In the genomic region with DNA sequence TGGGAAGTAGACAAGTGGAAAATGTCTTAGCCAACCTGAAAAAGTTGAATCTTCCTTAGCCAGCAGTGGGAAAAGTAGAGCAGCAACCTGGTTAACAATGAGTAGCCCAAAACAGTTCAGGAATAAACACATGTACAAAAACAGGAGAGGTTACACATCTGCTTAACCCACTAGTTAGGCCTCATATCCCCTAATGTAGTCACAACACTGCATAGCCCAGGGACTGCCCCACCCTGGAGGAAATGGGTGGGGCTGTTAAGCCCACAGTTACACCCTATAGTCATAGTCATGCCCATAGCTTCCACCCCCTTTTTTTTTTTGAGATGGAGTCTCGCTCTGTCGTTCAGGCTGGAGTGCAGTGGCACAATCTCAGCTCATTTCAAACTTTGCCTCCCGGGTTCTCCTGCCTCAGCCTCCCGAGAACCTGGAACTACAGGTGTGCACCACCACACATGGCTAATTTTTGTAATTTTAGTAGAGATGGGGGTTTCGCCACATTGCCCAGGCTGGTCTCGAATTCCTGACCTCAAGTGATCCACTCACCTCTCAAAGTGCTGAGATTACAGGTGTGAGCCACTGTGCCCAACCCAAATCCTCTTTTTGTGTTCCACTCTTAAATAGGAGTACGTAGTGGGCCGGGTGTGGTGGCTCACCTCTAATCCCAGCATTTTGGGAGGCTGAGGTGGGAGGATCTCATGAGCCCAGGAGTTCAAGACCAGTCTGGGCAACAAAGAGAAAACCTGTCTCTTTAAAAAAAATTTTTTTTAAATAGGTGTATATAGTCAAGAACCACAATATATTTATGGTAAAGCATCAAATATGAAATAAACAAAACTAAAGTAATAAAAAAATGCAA, we compare ENCODE assay signal across 8 cellular contexts. TPM values are rescaled to one million over a fixed set of nuclear protein-coding genes. Genes with fewer than 3 reads are reported as not detected.
DNase-seq lines count a peak whose midpoint lies in the region; ATAC-seq and TF ChIP-seq lines count a peak whose summit lies in the region.

No MANE protein-coding gene starts in this region.

- no peaks in the 10 kb centered on the region for H3K27me3 Mint-ChIP-seq in stimulated activated naive CD8-positive, alpha-beta T cell treated with anti-CD3 and anti-CD28 coated beads, Interleukin-15, amount 100 ng/mL, for 72 hours

- H3K4me3 Mint-ChIP-seq in stimulated activated naive CD8-positive, alpha-beta T cell treated with anti-CD3 and anti-CD28 coated beads, Interleukin-15, amount 100 ng/mL, for 72 hours = peak overlapping the region; percentile 78 to 80

- no TSS peak for BruUV-seq in PC-9 (replicated peaks; lab: Mats Ljungman, UMichigan)

- H3K4me1 ChIP-seq in PC-9 (replicated peaks; ENCODE audit: insufficient read depth) (peaks cover 11% of the 10 kb centered on the region; the same call in 1 of the 2 replicates), liver (ENCODE audit: control insufficient read depth in 4 of 4, insufficient read depth in 4 of 4, low read length in 3 of 4) (peaks cover 8 to 72% (median 50%) of the 10 kb centered on the region in 4 donors)

- TF ChIP-seq CTCF in PC-9 (conservative IDR thresholded peaks at IDR 0.05) (no peak), liver (IDR thresholded peaks at IDR 0.05; ENCODE audit: low read depth, low read length, missing input control) (no peak)

- H3K4me3 ChIP-seq in PC-9 = no peak overlapping the region
- H3K4me3 ChIP-seq in liver (ENCODE audit: low read depth in 1 of 3, low read length in 3 of 3) = no peak overlapping the region

- intact Hi-C loops in PC-9 (cut with micrococcal nuclease; ENCODE audit: unreplicated experiment) = no loop called here

- H3K79me2 ChIP-seq in PC-9 (ENCODE audit: low read depth) = peaks cover 98% of the 10 kb centered on the region

- peaks cover 16% of the 10 kb centered on the region for H3F3A ChIP-seq in PC-9 (ENCODE audit: insufficient read depth, low read depth)

- H3K27me3 ChIP-seq in PC-9 (ENCODE audit: insufficient read depth, low read depth) (no peaks in the 10 kb centered on the region), liver (ENCODE audit: control insufficient read depth in 4 of 4, insufficient read depth in 4 of 4, low read length in 3 of 4) (no peaks in the 10 kb centered on the region)

- ATAC-seq in GM18511 (IDR thresholded peaks at IDR 0.05; ENCODE audit: unreplicated experiment) (peak; percentile 86), HG02763 (IDR thresholded peaks at IDR 0.05; ENCODE audit: unreplicated experiment) (peak; percentile 79)
- peak; percentile 100 for ATAC-seq in stimulated activated naive CD8-positive, alpha-beta T cell treated with anti-CD3 and anti-CD28 coated beads, Interleukin-15, amount 100 ng/mL, for 72 hours

- no peaks in the 10 kb centered on the region for H3K9me3 Mint-ChIP-seq in stimulated activated naive CD8-positive, alpha-beta T cell treated with anti-CD3 and anti-CD28 coated beads, Interleukin-15, amount 100 ng/mL, for 72 hours

- no peaks in the 10 kb centered on the region; the same call in none of the 2 replicates for H3K36me3 ChIP-seq in PC-9 (ENCODE audit: low read depth)
- H3K36me3 ChIP-seq in liver (ENCODE audit: control insufficient read depth in 4 of 4, insufficient read depth in 3 of 4, low read depth in 1 of 4, low read length in 3 of 4) = no peaks in the 10 kb centered on the region

- no peaks in the 10 kb centered on the region for H3K9me2 ChIP-seq in PC-9 (ENCODE audit: insufficient read depth)

- no peak for TF ChIP-seq RAD21 in liver (IDR thresholded peaks at IDR 0.05)

- H3K9me3 ChIP-seq in PC-9 (ENCODE audit: insufficient read depth, low read depth) = no peaks in the 10 kb centered on the region
- H3K9me3 ChIP-seq in liver (ENCODE audit: control insufficient read depth in 4 of 4, low read length in 3 of 4) = no peaks in the 10 kb centered on the region

- no peak overlapping the region for H2AFZ ChIP-seq in PC-9

- no peaks in the 10 kb centered on the region for H4K20me1 ChIP-seq in PC-9 (ENCODE audit: insufficient read depth)

- H3K27ac ChIP-seq in PC-9 (peak overlapping the region; percentile 61), liver (ENCODE audit: low read depth in 1 of 2, low read length in 2 of 2) (peak overlapping the region; percentile 60 to 73)

- DNase-seq in PC-9 = peak in 1 of 2 experiments; percentile 18
- peak; percentile 82 for DNase-seq in activated naive CD4-positive, alpha-beta T cell treated with Interleukin-2 at 50 U/mL for 16 hours
- peak; percentile 66 to 85 for DNase-seq in stimulated activated naive CD8-positive, alpha-beta T cell treated with anti-CD3 and anti-CD28 coated beads, Interleukin-15, amount 100 ng/mL, for 72 hours
- no peak for DNase-seq in HT-29 (ENCODE audit: low spot score)
- no peak for DNase-seq in islet precursor cell

- H3K4me1 Mint-ChIP-seq in stimulated activated naive CD8-positive, alpha-beta T cell treated with anti-CD3 and anti-CD28 coated beads, Interleukin-15, amount 100 ng/mL, for 72 hours = peaks cover 55% of the 10 kb centered on the region

- POLR2A ChIA-PET in PC-9 (lab: Charles Lee; ENCODE audit: unreplicated experiment) = no interaction called here

- H3K27ac Mint-ChIP-seq in stimulated activated naive CD8-positive, alpha-beta T cell treated with anti-CD3 and anti-CD28 coated beads, Interleukin-15, amount 100 ng/mL, for 72 hours = peak overlapping the region; percentile 77 to 88

- WGBS in liver = 80% methylated on average over 8 of the region's 8 CpGs

- CTCF ChIA-PET in PC-9 (lab: Charles Lee) = no interaction called here

- H3K9ac ChIP-seq in liver (ENCODE audit: low read depth in 1 of 2, low read length in 2 of 2) = peak overlapping the region in 1 of 2 donors; percentile 43

- peak overlapping the region; percentile 11; the same call in 1 of the 2 replicates for H3K4me2 ChIP-seq in PC-9

TF ChIP-seq in liver, 16 proteins besides CTCF, POLR2A, EP300 and RAD21:
- TF ChIP-seq EGR1 (IDR thresholded peaks at IDR 0.05; ENCODE audit: low read depth in 2 of 2) (no peak), HNF4G (IDR thresholded peaks at IDR 0.05) (no peak), GABPA (IDR thresholded peaks at IDR 0.05 in 1 of 2, conservative IDR thresholded peaks at IDR 0.05 in 1 of 2) (no peak), JUND (IDR thresholded peaks at IDR 0.05) (no peak), RXRA (IDR thresholded peaks at IDR 0.05) (no peak), FOXA2 (IDR thresholded peaks at IDR 0.05) (no peak), YY1 (IDR thresholded peaks at IDR 0.05) (no peak), SP1 (IDR thresholded peaks at IDR 0.05) (no peak), NR2F2 (IDR thresholded peaks at IDR 0.05) (no peak)
- TF ChIP-seq, protein P1, sequence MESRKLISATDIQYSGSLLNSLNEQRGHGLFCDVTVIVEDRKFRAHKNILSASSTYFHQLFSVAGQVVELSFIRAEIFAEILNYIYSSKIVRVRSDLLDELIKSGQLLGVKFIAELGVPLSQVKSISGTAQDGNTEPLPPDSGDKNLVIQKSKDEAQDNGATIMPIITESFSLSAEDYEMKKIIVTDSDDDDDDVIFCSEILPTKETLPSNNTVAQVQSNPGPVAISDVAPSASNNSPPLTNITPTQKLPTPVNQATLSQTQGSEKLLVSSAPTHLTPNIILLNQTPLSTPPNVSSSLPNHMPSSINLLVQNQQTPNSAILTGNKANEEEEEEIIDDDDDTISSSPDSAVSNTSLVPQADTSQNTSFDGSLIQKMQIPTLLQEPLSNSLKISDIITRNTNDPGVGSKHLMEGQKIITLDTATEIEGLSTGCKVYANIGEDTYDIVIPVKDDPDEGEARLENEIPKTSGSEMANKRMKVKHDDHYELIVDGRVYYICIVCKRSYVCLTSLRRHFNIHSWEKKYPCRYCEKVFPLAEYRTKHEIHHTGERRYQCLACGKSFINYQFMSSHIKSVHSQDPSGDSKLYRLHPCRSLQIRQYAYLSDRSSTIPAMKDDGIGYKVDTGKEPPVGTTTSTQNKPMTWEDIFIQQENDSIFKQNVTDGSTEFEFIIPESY (IDR thresholded peaks at IDR 0.05) = no peak

RNA-seq across cellular contexts. Expression of gene ILRUN, which starts 24.5 kb away (rescaled TPM):
- total RNA-seq in PC-9 (2021) (57.8 and 68.9 TPM in 2 replicates), liver (10 to 100 TPM; 37.7 to 77.3 TPM)
- polyA plus RNA-seq in liver = 10 to 100 TPM; 20.3 to 54.7 TPM
- total RNA-seq in HT-29 (2014; rRNA removed; shearing (Covaris generic)) = 47.7 and 50.7 TPM in 2 replicates

Comparison
In these comparisons a context has a peak if more than half of its experiments do, and no peak if none do; other contexts are left out.
1. DNase-seq: peak in activated naive CD4-positive, alpha-beta T cell treated with Interleukin-2 at 50 U/mL for 16 hours (single experiment) and stimulated activated naive CD8-positive, alpha-beta T cell treated with anti-CD3 and anti-CD28 coated beads, Interleukin-15, amount 100 ng/mL, for 72 hours (2 of 2); none in HT-29 (single experiment) and islet precursor cell (single experiment).
2. Peak in every context shown above with its lines, with median percentiles within 50 percentile points of each other: ATAC-seq.